18 cellular contexts compared by ENCODE assay signal in genomic region chr2:51165534-51166260, GRCh38.
DNase-seq lines count a peak whose midpoint lies in the region; ATAC-seq and TF ChIP-seq lines count a peak whose summit lies in the region.
"Had no signal": no experiment of that assay in that cellular context is flagged by ENCODE, and none has a peak within 500 bp of the region (broad histone marks: within the 10 kb centered on the region; RNA-seq: fewer than 3 reads in every experiment).

No MANE protein-coding gene starts in this region.

- H3K4me3 Mint-ChIP-seq in activated T-helper 2 cell treated with anti-CD3 and anti-CD28 coated beads, Interferon-gamma antibody, Interleukin-2, Interleukin-4, amounts not matched to agents 10 μg/mL and 5 μg/mL and 100 μg/mL, durations not matched to agents 14 hours and 24 hours and 36 hours (ENCODE audit: low read depth): no peak overlapping the region
- H3K4me3 Mint-ChIP-seq: activated CD4-positive, alpha-beta memory T cell treated with anti-CD3 and anti-CD28 coated beads for 36 hours; activated T-cell treated with anti-CD3 and anti-CD28 coated beads, Interleukin-2, amount 50 U/mL, for 72 hours; memory B cell had no signal

- no peak overlapping the region for H3K4me3 ChIP-seq in choroid plexus epithelial cell (ENCODE audit: low read depth, low read length)
- H3K4me3 ChIP-seq: GM23248, right lobe of liver, thyroid gland had no signal

- H3K27ac Mint-ChIP-seq in activated T-helper 2 cell treated with anti-CD3 and anti-CD28 coated beads, Interferon-gamma antibody, Interleukin-2, Interleukin-4, amounts not matched to agents 10 μg/mL and 5 μg/mL and 100 μg/mL, durations not matched to agents 14 hours and 24 hours and 36 hours: no peak overlapping the region
- H3K27ac Mint-ChIP-seq: activated CD4-positive, alpha-beta memory T cell treated with anti-CD3 and anti-CD28 coated beads for 36 hours; activated T-cell treated with anti-CD3 and anti-CD28 coated beads, Interleukin-2, amount 50 U/mL, for 72 hours; memory B cell had no signal

- TF ChIP-seq CTCF in choroid plexus epithelial cell (conservative IDR thresholded peaks at IDR 0.05; ENCODE audit: low read depth, low read length) (no peak), GM20000 (IDR thresholded peaks at IDR 0.05; ENCODE audit: extremely low read depth, missing control alignments) (no peak)

- H3K27me3 Mint-ChIP-seq in activated T-helper 2 cell treated with anti-CD3 and anti-CD28 coated beads, Interferon-gamma antibody, Interleukin-2, Interleukin-4, amounts not matched to agents 10 μg/mL and 5 μg/mL and 100 μg/mL, durations not matched to agents 14 hours and 24 hours and 36 hours (ENCODE audit: low read depth): no peaks in the 10 kb centered on the region
- H3K27me3 Mint-ChIP-seq: activated CD4-positive, alpha-beta memory T cell treated with anti-CD3 and anti-CD28 coated beads for 36 hours; memory B cell had no signal

- peak; percentile 47 for ATAC-seq in GM18868 (IDR thresholded peaks at IDR 0.05; ENCODE audit: unreplicated experiment)
- ATAC-seq: activated T-cell treated with anti-CD3 and anti-CD28 coated beads, Interleukin-2, amount 50 U/mL, for 72 hours had no signal

- no peaks in the 10 kb centered on the region for H3K4me1 Mint-ChIP-seq in activated T-helper 2 cell treated with anti-CD3 and anti-CD28 coated beads, Interferon-gamma antibody, Interleukin-2, Interleukin-4, amounts not matched to agents 10 μg/mL and 5 μg/mL and 100 μg/mL, durations not matched to agents 14 hours and 24 hours and 36 hours (ENCODE audit: low read depth)
- H3K4me1 Mint-ChIP-seq: memory B cell had no signal

- DNase-seq in A172 (ENCODE audit: low spot score) (peak; percentile 52), NCI-H69 (lab: John Stamatoyannopoulos, UW) (peak; percentile 88), choroid plexus epithelial cell (ENCODE audit: low read depth) (peak; percentile 63), mesenteric fat pad (ENCODE audit: low spot score) (no peak), UCSD-AML1 (lab: John Stamatoyannopoulos, UW; ENCODE audit: unreplicated experiment) (no peak), GM20000 (ENCODE audit: low spot score) (no peak)
- DNase-seq in activated T-helper 2 cell treated with anti-CD3 and anti-CD28 coated beads, Interferon-gamma antibody, Interleukin-2, Interleukin-4, amounts not matched to agents 10 μg/mL and 5 μg/mL and 100 μg/mL, durations not matched to agents 14 hours and 24 hours and 36 hours (ENCODE audit: low spot score): no peak
- DNase-seq: activated CD4-positive, alpha-beta memory T cell treated with anti-CD3 and anti-CD28 coated beads for 36 hours; activated T-cell treated with anti-CD3 and anti-CD28 coated beads, Interleukin-2, amount 50 U/mL, for 72 hours; DMS 273 treated with DMSO at 0.1 percent for 48 hours; erythroblast; GM23248; NCI-H1694 treated with DMSO at 0.1 percent for 48 hours; right lobe of liver; stimulated activated CD4-positive, alpha-beta T cell treated with anti-CD3 and anti-CD28 coated beads, Interleukin-2, amount 100 ng/mL, for 48 hours; thyroid gland had no signal

- intact Hi-C loops in activated T-helper 2 cell treated with anti-CD3 and anti-CD28 coated beads, Interferon-gamma antibody, Interleukin-2, Interleukin-4, amounts not matched to agents 10 μg/mL and 5 μg/mL and 100 μg/mL, durations not matched to agents 14 hours and 24 hours and 36 hours (cut with micrococcal nuclease): no loop called here

- H3K36me3 Mint-ChIP-seq in activated T-helper 2 cell treated with anti-CD3 and anti-CD28 coated beads, Interferon-gamma antibody, Interleukin-2, Interleukin-4, amounts not matched to agents 10 μg/mL and 5 μg/mL and 100 μg/mL, durations not matched to agents 14 hours and 24 hours and 36 hours (ENCODE audit: low read depth): no peaks in the 10 kb centered on the region
- H3K36me3 Mint-ChIP-seq: activated CD4-positive, alpha-beta memory T cell treated with anti-CD3 and anti-CD28 coated beads for 36 hours; memory B cell had no signal

- H3K9me3 Mint-ChIP-seq in activated T-helper 2 cell treated with anti-CD3 and anti-CD28 coated beads, Interferon-gamma antibody, Interleukin-2, Interleukin-4, amounts not matched to agents 10 μg/mL and 5 μg/mL and 100 μg/mL, durations not matched to agents 14 hours and 24 hours and 36 hours: no peaks in the 10 kb centered on the region
- H3K9me3 Mint-ChIP-seq: memory B cell had no signal

Comparison
In these comparisons a context has a peak if more than half of its experiments do, and no peak if none do; other contexts are left out.
1. DNase-seq: peak in A172 (single experiment), NCI-H69 (single experiment) and choroid plexus epithelial cell (single experiment); none in mesenteric fat pad (single experiment), UCSD-AML1 (single experiment), activated T-helper 2 cell treated with anti-CD3 and anti-CD28 coated beads, Interferon-gamma antibody, Interleukin-2, Interleukin-4, amounts not matched to agents 10 μg/mL and 5 μg/mL and 100 μg/mL, durations not matched to agents 14 hours and 24 hours and 36 hours (single experiment) and GM20000 (single experiment).